ENCODE assay signal across 2 cellular contexts in the genomic region with DNA sequence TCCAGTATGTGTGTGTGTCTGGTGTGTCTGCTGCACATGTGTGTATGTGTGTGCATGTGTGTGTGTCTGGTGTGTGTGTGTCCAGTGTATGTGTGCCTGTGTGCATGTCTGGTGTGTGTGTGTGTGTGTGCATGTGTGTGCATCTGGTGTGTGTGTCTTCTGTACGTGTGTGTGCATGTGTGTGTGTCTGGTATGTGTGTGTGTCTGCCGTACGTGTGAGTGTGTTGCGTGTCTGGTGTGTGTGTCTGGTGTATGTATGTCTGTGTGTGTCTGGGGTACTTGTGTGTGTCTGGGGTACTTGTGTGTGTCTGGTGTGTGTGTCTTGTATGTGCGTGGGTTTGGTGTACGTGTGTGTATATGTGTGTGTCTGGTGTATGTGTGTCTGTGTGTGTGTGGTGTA.
TF ChIP-seq lines count a peak whose summit lies in the region.

No MANE protein-coding gene starts in this region.

TF ChIP-seq in A549, 52 proteins besides CTCF, POLR2A, EP300 and RAD21:
- TF ChIP-seq ZSCAN20 (CRISPR knock-in tag; IDR thresholded peaks at IDR 0.05) (no peak), FOXS1 (CRISPR knock-in tag; IDR thresholded peaks at IDR 0.05) (no peak), BHLHE40 (IDR thresholded peaks at IDR 0.05; ENCODE audit: low read depth, low read length) (no peak), ESRRA (IDR thresholded peaks at IDR 0.05; ENCODE audit: borderline replicate concordance, low read length) (no peak)
TF ChIP-seq in A549: peak in this region for 0.

TF ChIP-seq in H1, 55 proteins besides CTCF, POLR2A, EP300 and RAD21:
- no peak for TF ChIP-seq HDAC6 (IDR thresholded peaks at IDR 0.05; ENCODE audit: low read depth, low read length)
- TF ChIP-seq JUN (IDR thresholded peaks at IDR 0.05; ENCODE audit: low read depth, low read length) = no peak
- no peak for TF ChIP-seq CEBPB (IDR thresholded peaks at IDR 0.05; ENCODE audit: low read depth, low read length)
- TF ChIP-seq SUZ12 (IDR thresholded peaks at IDR 0.05; ENCODE audit: low read length) = no peak
- no peak for TF ChIP-seq CHD1 (IDR thresholded peaks at IDR 0.05; ENCODE audit: low read depth, low read length)
- TF ChIP-seq FOSL1 (IDR thresholded peaks at IDR 0.05; ENCODE audit: insufficient read depth, low read depth, low read length) = no peak
- no peak for TF ChIP-seq BACH1 (IDR thresholded peaks at IDR 0.05; ENCODE audit: low read length)
- TF ChIP-seq GABPA (IDR thresholded peaks at IDR 0.05; ENCODE audit: borderline replicate concordance, insufficient read depth, low read length) = no peak
- no peak for TF ChIP-seq POLR2AphosphoS5 (IDR thresholded peaks at IDR 0.05; ENCODE audit: low read depth, low read length)
- TF ChIP-seq JUND (IDR thresholded peaks at IDR 0.05; ENCODE audit: low read length) = no peak
- no peak for TF ChIP-seq TCF12 (IDR thresholded peaks at IDR 0.05; ENCODE audit: low read depth, low read length)
- TF ChIP-seq MAFK (IDR thresholded peaks at IDR 0.05; ENCODE audit: low read depth, low read length) = no peak
- no peak for TF ChIP-seq TEAD4 (IDR thresholded peaks at IDR 0.05; ENCODE audit: low read depth, low read length)
- TF ChIP-seq POU5F1 (IDR thresholded peaks at IDR 0.05; ENCODE audit: low read depth, low read length) = no peak
- TF ChIP-seq TAF1 (IDR thresholded peaks at IDR 0.05; ENCODE audit: low read depth, low read length) = no peak
- TF ChIP-seq GTF2F1 (IDR thresholded peaks at IDR 0.05; ENCODE audit: borderline replicate concordance, low read depth, low read length) = no peak
- no peak for TF ChIP-seq RFX5 (IDR thresholded peaks at IDR 0.05; ENCODE audit: borderline replicate concordance, low read depth, low read length)
- TF ChIP-seq CBX5 (IDR thresholded peaks at IDR 0.05; ENCODE audit: low read depth, low read length) = no peak
